9 cellular contexts compared by ENCODE assay signal in genomic region chr5:141477815-141478214, GRCh38. TPM values are rescaled to one million over a fixed set of nuclear protein-coding genes. Genes with fewer than 3 reads are reported as not detected.
DNase-seq lines count a peak whose midpoint lies in the region; ATAC-seq and TF ChIP-seq lines count a peak whose summit lies in the region.
"Had no signal": no experiment of that assay in that cellular context is flagged by ENCODE, and none has a peak within 500 bp of the region (broad histone marks: within the 10 kb centered on the region; RNA-seq: fewer than 3 reads in every experiment).

No MANE protein-coding gene starts in this region.

- 10 to 30% methylated on average over 2 to 6 of the region's 13 CpGs for WGBS in gastroesophageal sphincter (ENCODE audit: low coverage in 1 of 2), 2 donors

- no peak for TF ChIP-seq EP300 in gastroesophageal sphincter (IDR thresholded peaks at IDR 0.05)

- H3K9ac ChIP-seq in skeletal muscle satellite cell (ENCODE audit: low read depth, low read length) = peak overlapping the region; percentile 83

- H3K4me3 ChIP-seq in DOHH2 (ENCODE audit: low read length) = peak overlapping the region; percentile 90
- peak overlapping the region; percentile 73 for H3K4me3 ChIP-seq in WI38 (ENCODE audit: low read depth, low read length)
- peak overlapping the region; percentile 58 to 62 for H3K4me3 ChIP-seq in gastroesophageal sphincter
- peak overlapping the region; percentile 79 for H3K4me3 ChIP-seq in skeletal muscle satellite cell (ENCODE audit: low read length)

- TF ChIP-seq CTCF in DOHH2 (IDR thresholded peaks at IDR 0.05; ENCODE audit: low read depth, low read length, poor library complexity, severe bottlenecking) (no peak), WI38 (IDR thresholded peaks at IDR 0.05; ENCODE audit: low read depth, low read length) (no peak), gastroesophageal sphincter (IDR thresholded peaks at IDR 0.05) (no peak)

- peaks cover 73% of the 10 kb centered on the region for H3K79me2 ChIP-seq in DOHH2 (ENCODE audit: control insufficient read depth, low read length)

- H3K27ac ChIP-seq in DOHH2 (ENCODE audit: low read depth, low read length) (no peak overlapping the region), gastroesophageal sphincter (peak overlapping the region in 2 of 4 donors; percentile 89 to 95)

- no peak for TF ChIP-seq POLR2A in gastroesophageal sphincter (IDR thresholded peaks at IDR 0.05)

- H3K4me2 ChIP-seq in DOHH2 (ENCODE audit: low read length) (peak overlapping the region; percentile 96), skeletal muscle satellite cell (ENCODE audit: low read length) (peak overlapping the region; percentile 93)

- H4K20me1 ChIP-seq in DOHH2 (ENCODE audit: control insufficient read depth, insufficient read depth, low read depth, low read length) = 0 out of 2 replicates have a peak, but pooled peaks cover 7% of the 10 kb centered on the region

- H3K9me3 ChIP-seq in DOHH2 (ENCODE audit: control insufficient read depth, insufficient read depth, low read length) = no peaks in the 10 kb centered on the region
- H3K9me3 ChIP-seq in gastroesophageal sphincter = no peaks in the 10 kb centered on the region
- no peaks in the 10 kb centered on the region for H3K9me3 ChIP-seq in skeletal muscle satellite cell (replicated peaks; ENCODE audit: low read length)

- no peaks in the 10 kb centered on the region for H3K9me2 ChIP-seq in DOHH2 (replicated peaks; ENCODE audit: control insufficient read depth, low read length)

- no peak for ATAC-seq in gastroesophageal sphincter
- ATAC-seq in GM18868 (IDR thresholded peaks at IDR 0.05; ENCODE audit: unreplicated experiment) = no peak

- peaks cover 58% of the 10 kb centered on the region for H3K36me3 ChIP-seq in DOHH2 (ENCODE audit: control insufficient read depth, low read length)
- H3K36me3 ChIP-seq in gastroesophageal sphincter = no peaks in the 10 kb centered on the region
- peaks cover 7% of the 10 kb centered on the region for H3K36me3 ChIP-seq in skeletal muscle satellite cell (ENCODE audit: insufficient read depth, low read length)

- H3F3A ChIP-seq in DOHH2 (ENCODE audit: control insufficient read depth, insufficient read depth) = peaks cover 13% of the 10 kb centered on the region; the same call in 1 of the 2 replicates

- no peak for DNase-seq in cerebellar nuclear complex (lab: John Stamatoyannopoulos, UW)
- DNase-seq in activated CD4-positive, alpha-beta T cell treated with anti-CD3 and anti-CD28 coated beads for 4 hours = no peak
- DNase-seq in NOMO-1 (lab: John Stamatoyannopoulos, UW; ENCODE audit: unreplicated experiment in 2 of 2) = no peak
- DNase-seq: stimulated activated CD4-positive, alpha-beta T cell treated with anti-CD3 and anti-CD28 coated beads, Interleukin-4, amount 100 ng/mL, for 24 hours had no signal

- H3K27me3 ChIP-seq in DOHH2 (ENCODE audit: control insufficient read depth, low read length) = no peaks in the 10 kb centered on the region
- no peaks in the 10 kb centered on the region for H3K27me3 ChIP-seq in gastroesophageal sphincter
- no peaks in the 10 kb centered on the region for H3K27me3 ChIP-seq in skeletal muscle satellite cell (ENCODE audit: control insufficient read depth, insufficient read depth, low read length)

- H3K4me1 ChIP-seq in DOHH2 (ENCODE audit: control insufficient read depth, low read length) (peaks cover 67% of the 10 kb centered on the region), gastroesophageal sphincter (peaks cover 3 to 68% (median 21%) of the 10 kb centered on the region in 3 donors), skeletal muscle satellite cell (ENCODE audit: control insufficient read depth, insufficient read depth, low read length) (peaks cover 36% of the 10 kb centered on the region)

RNA-seq across cellular contexts. Expression of gene PCDHGC3, which starts 2.0 kb away (rescaled TPM):
- total RNA-seq in gastroesophageal sphincter = 10 to 100 TPM; 52.6 to 95.6 (median 63.2) TPM
- total RNA-seq in skeletal muscle satellite cell (2012; rRNA removed) = 30.9 and 44.6 TPM in 2 replicates

RNA-seq across cellular contexts. Expression of gene PCDHGC4, which starts 7.0 kb away (rescaled TPM):
- total RNA-seq in gastroesophageal sphincter = 10 to 100 TPM in 1 of 4 donors, 1 to 10 TPM in 2, under 1 TPM in 1; 0.10 to 12.9 (median 2.4) TPM
- 1.1 and 1.3 TPM in 2 replicates for total RNA-seq in skeletal muscle satellite cell (2012; rRNA removed)

RNA-seq across cellular contexts. Expression of gene PCDHGC5, which starts 11.1 kb away (rescaled TPM):
- total RNA-seq in gastroesophageal sphincter = 1 to 10 TPM in 3 of 4 donors, under 1 TPM in 1; 0.07 to 5.1 (median 1.8) TPM
- total RNA-seq in skeletal muscle satellite cell (2012; rRNA removed) = 2.0 and 3.3 TPM in 2 replicates

RNA-seq across cellular contexts. Expression of gene PCDHGA12, which starts 47.5 kb away (rescaled TPM):
- 10 to 100 TPM in 1 of 4 donors, 1 to 10 TPM in 3; 5.3 to 15.4 (median 9.8) TPM for total RNA-seq in gastroesophageal sphincter
- 19.8 and 23.4 TPM in 2 replicates for total RNA-seq in skeletal muscle satellite cell (2012; rRNA removed)

RNA-seq across cellular contexts. Expression of gene PCDHGA11, which starts 57.0 kb away (rescaled TPM):
- 10 to 100 TPM in 1 of 4 donors, 1 to 10 TPM in 3; 1.9 to 12.3 (median 3.9) TPM for total RNA-seq in gastroesophageal sphincter
- 6.8 and 9.8 TPM in 2 replicates for total RNA-seq in skeletal muscle satellite cell (2012; rRNA removed)
